ENCODE assay signal across 1 cellular context in genomic region chr3:20074226-20075063, GRCh38.
TF ChIP-seq lines count a peak whose summit lies in the region.

No MANE protein-coding gene starts in this region.

TF ChIP-seq in HepG2, 621 proteins besides CTCF, POLR2A, EP300 and RAD21:
- TF ChIP-seq SALL2 (CRISPR knock-in tag; IDR thresholded peaks at IDR 0.05) = no peak
- 0 out of 2 replicates have a peak, but pooled peaks have one; percentile 38 for TF ChIP-seq ZNF629 (CRISPR knock-in tag; conservative IDR thresholded peaks at IDR 0.05)
- TF ChIP-seq AGO2 (optimal IDR thresholded peaks at IDR 0.05; ENCODE audit: low read depth, low read length) = no peak
- no peak for TF ChIP-seq ZNF446 (CRISPR knock-in tag; IDR thresholded peaks at IDR 0.05)
- TF ChIP-seq KIAA2018 (CRISPR knock-in tag; IDR thresholded peaks at IDR 0.05; ENCODE audit: borderline replicate concordance) = no peak
